15 cellular contexts compared by ENCODE assay signal in genomic region chr1:184199797-184200170, GRCh38.
DNase-seq lines count a peak whose midpoint lies in the region; ATAC-seq and TF ChIP-seq lines count a peak whose summit lies in the region.
"Had no signal": no experiment of that assay in that cellular context is flagged by ENCODE, and none has a peak within 500 bp of the region (broad histone marks: within the 10 kb centered on the region; RNA-seq: fewer than 3 reads in every experiment).

No MANE protein-coding gene starts in this region.

- 43 to 84% methylated on average over 1 to 3 of the region's 3 CpGs for WGBS in endodermal cell (ENCODE audit: insufficient coverage in 1 of 2, insufficient read length in 1 of 2), 2 experiments

- H3K79me2 ChIP-seq in neural progenitor cell (ENCODE audit: low read depth): no peaks in the 10 kb centered on the region

- H2AFZ ChIP-seq in neural progenitor cell (replicated peaks): no peak overlapping the region

- H3K4me1 Mint-ChIP-seq in endodermal cell: no peaks in the 10 kb centered on the region
- H3K4me1 Mint-ChIP-seq in neural progenitor cell: peaks cover 16% of the 10 kb centered on the region
- H3K4me1 Mint-ChIP-seq: CD8-positive, alpha-beta memory T cell had no signal

- peaks cover 31% of the 10 kb centered on the region for H3F3A ChIP-seq in neural progenitor cell (ENCODE audit: low read depth)

- intact Hi-C loops in gastrocnemius medialis (cut with DNase I; ENCODE audit: low total_unique reads): no loop called here

- H3K4me1 ChIP-seq in endodermal cell (ENCODE audit: control insufficient read depth, insufficient read depth, low read length): no peaks in the 10 kb centered on the region
- H3K4me1 ChIP-seq in neural progenitor cell: peaks cover 35% of the 10 kb centered on the region
- no peaks in the 10 kb centered on the region for H3K4me1 ChIP-seq in gastrocnemius medialis
- H3K4me1 ChIP-seq: A549, Caco-2 had no signal

- H3K9me3 Mint-ChIP-seq in endodermal cell (no peaks in the 10 kb centered on the region), neural progenitor cell (no peaks in the 10 kb centered on the region)
- H3K9me3 Mint-ChIP-seq: CD8-positive, alpha-beta memory T cell had no signal

- no peak overlapping the region for H3K4me3 ChIP-seq in endodermal cell (ENCODE audit: low read length)
- H3K4me3 ChIP-seq in neural progenitor cell: no peak overlapping the region
- H3K4me3 ChIP-seq in gastrocnemius medialis: no peak overlapping the region
- H3K4me3 ChIP-seq: A549, GM12878, K562 had no signal

- ATAC-seq in GM21423 (IDR thresholded peaks at IDR 0.05; ENCODE audit: unreplicated experiment) (no peak), gastrocnemius medialis (no peak), GM19467 (IDR thresholded peaks at IDR 0.05; ENCODE audit: unreplicated experiment) (no peak)
- ATAC-seq: A549, GM12878, HCT116, K562 had no signal

- H4K20me1 ChIP-seq in neural progenitor cell (ENCODE audit: low read depth): no peaks in the 10 kb centered on the region

- DNase-seq in RPMI7951 (ENCODE audit: low read depth): peak; percentile 1
- no peak for DNase-seq in endodermal cell
- peak; percentile 33 for DNase-seq in neural progenitor cell (ENCODE audit: low spot score)
- no peak for DNase-seq in gastrocnemius medialis
- DNase-seq in 8988T: no peak
- DNase-seq: Caco-2; CD8-positive, alpha-beta memory T cell; DMS53 had no signal

- peak overlapping the region; percentile 13 for H3K4me2 ChIP-seq in neural progenitor cell
- H3K4me2 ChIP-seq: A549 had no signal

- H3K27ac ChIP-seq in endodermal cell (ENCODE audit: low read depth, low read length): peak overlapping the region; percentile 83
- H3K27ac ChIP-seq in neural progenitor cell: no peak overlapping the region
- H3K27ac ChIP-seq in gastrocnemius medialis: no peak overlapping the region
- H3K27ac ChIP-seq: A549 had no signal

- no peaks in the 10 kb centered on the region for H3K36me3 ChIP-seq in endodermal cell (ENCODE audit: control insufficient read depth, insufficient read depth, low read length)
- no peaks in the 10 kb centered on the region for H3K36me3 ChIP-seq in neural progenitor cell
- no peaks in the 10 kb centered on the region for H3K36me3 ChIP-seq in gastrocnemius medialis

- H3K4me3 Mint-ChIP-seq in endodermal cell (no peak overlapping the region), neural progenitor cell (no peak overlapping the region)
- H3K4me3 Mint-ChIP-seq: CD14-positive monocyte; CD8-positive, alpha-beta memory T cell had no signal

- H3K36me3 Mint-ChIP-seq in endodermal cell (ENCODE audit: low read depth): no peaks in the 10 kb centered on the region
- no peaks in the 10 kb centered on the region for H3K36me3 Mint-ChIP-seq in neural progenitor cell
- H3K36me3 Mint-ChIP-seq: CD14-positive monocyte; CD8-positive, alpha-beta memory T cell had no signal

- no peak overlapping the region for H3K27ac Mint-ChIP-seq in endodermal cell
- no peak overlapping the region for H3K27ac Mint-ChIP-seq in neural progenitor cell
- H3K27ac Mint-ChIP-seq: CD14-positive monocyte; CD8-positive, alpha-beta memory T cell had no signal

- H3K27me3 ChIP-seq in endodermal cell (ENCODE audit: control insufficient read depth, insufficient read depth, low read length, poor library complexity, severe bottlenecking) (peaks cover 57% of the 10 kb centered on the region), neural progenitor cell (no peaks in the 10 kb centered on the region), gastrocnemius medialis (no peaks in the 10 kb centered on the region)

- peaks cover 5% of the 10 kb centered on the region for H3K9me3 ChIP-seq in endodermal cell (ENCODE audit: control insufficient read depth, low read length)
- H3K9me3 ChIP-seq in neural progenitor cell (ENCODE audit: low read depth): no peaks in the 10 kb centered on the region
- no peaks in the 10 kb centered on the region for H3K9me3 ChIP-seq in gastrocnemius medialis
- H3K9me3 ChIP-seq: A549, Caco-2 had no signal

- H3K27me3 Mint-ChIP-seq in endodermal cell (ENCODE audit: insufficient read depth) (peaks cover 66% of the 10 kb centered on the region), neural progenitor cell (ENCODE audit: insufficient read depth, low read depth) (peaks cover 2% of the 10 kb centered on the region)

- TF ChIP-seq POLR2A in gastrocnemius medialis (IDR thresholded peaks at IDR 0.05): no peak

- H3K9ac ChIP-seq in endodermal cell (ENCODE audit: extremely low read depth, low read length, poor library complexity, severe bottlenecking) (no peak overlapping the region), neural progenitor cell (no peak overlapping the region)

- no peak for TF ChIP-seq CTCF in endodermal cell (conservative IDR thresholded peaks at IDR 0.05)
- no peak for TF ChIP-seq CTCF in neural progenitor cell (IDR thresholded peaks at IDR 0.05)
- TF ChIP-seq CTCF in gastrocnemius medialis (IDR thresholded peaks at IDR 0.05 in 4 of 5, conservative IDR thresholded peaks at IDR 0.05 in 1 of 5): no peak

- in situ Hi-C loops in gastrocnemius medialis (cut with MboI; ENCODE audit: low sequenced_read_pairs in 4 of 4): no loop called here

Comparison
In these comparisons a context has a peak if more than half of its experiments do, and no peak if none do; other contexts are left out.
1. DNase-seq: peak in RPMI7951 (single experiment) and neural progenitor cell (single experiment); none in endodermal cell (single experiment), gastrocnemius medialis (0 of 2) and 8988T (single experiment).